ENCODE assay signal across 1 cellular context in the genomic region with DNA sequence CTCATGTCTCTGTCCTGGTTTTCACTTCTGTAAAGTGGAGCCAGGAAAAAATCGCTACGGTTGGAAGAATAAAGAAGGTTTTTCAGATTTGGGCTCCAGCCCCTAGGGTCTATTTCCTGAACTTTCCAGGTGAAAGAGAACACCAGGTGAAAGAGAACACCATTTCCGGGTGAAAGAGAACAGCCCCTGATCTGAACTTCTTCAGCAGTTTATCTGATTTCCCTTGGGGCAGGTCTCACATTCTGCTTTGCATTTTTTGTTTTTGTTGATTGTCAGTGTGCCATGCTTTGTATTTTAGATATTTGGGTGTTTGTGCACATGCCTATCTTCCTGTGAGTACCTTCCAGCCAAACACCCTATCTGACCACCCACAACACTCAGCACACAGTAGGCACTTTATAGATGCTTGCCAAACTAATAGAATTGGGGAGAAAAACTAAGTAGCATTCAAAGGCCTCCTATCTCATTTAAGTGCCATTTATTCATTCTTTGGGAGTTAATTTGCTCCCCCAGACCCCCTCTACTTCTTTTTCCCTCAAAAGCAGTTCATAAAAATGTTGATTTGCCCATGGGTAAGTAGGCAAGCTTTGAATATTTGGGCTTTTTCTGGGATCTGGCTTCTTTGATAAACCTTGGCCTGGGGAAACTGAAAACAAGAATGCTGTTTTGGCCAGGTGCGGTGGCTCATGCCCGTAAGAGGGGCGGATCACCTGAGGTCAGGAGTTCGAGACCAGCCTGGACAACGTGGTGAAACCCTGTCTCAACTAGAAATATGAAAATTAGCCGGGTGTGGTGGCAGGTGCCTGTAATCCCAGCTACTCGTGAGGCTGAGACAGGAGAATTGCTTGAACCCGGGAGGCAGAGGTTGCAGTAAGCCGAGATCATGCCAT.
TF ChIP-seq lines count a peak whose summit lies in the region.

No MANE protein-coding gene starts in this region.

TF ChIP-seq in endothelial cell of umbilical vein, 7 proteins besides CTCF, POLR2A, EP300 and RAD21:
- TF ChIP-seq, protein P1, sequence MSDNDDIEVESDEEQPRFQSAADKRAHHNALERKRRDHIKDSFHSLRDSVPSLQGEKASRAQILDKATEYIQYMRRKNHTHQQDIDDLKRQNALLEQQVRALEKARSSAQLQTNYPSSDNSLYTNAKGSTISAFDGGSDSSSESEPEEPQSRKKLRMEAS (IDR thresholded peaks at IDR 0.05; ENCODE audit: insufficient read depth, insufficient read length), result no peak
- TF ChIP-seq MYC (IDR thresholded peaks at IDR 0.05; ENCODE audit: low read depth, low read length) (no peak), FOS (IDR thresholded peaks at IDR 0.05; ENCODE audit: borderline replicate concordance, insufficient read depth, low read length) (no peak), GATA2 (IDR thresholded peaks at IDR 0.05; ENCODE audit: insufficient read depth, insufficient read length, low read depth, low read length) (no peak), EZH2 (IDR thresholded peaks at IDR 0.05; ENCODE audit: borderline replicate concordance, low read depth, low read length, severe bottlenecking) (no peak), JUN (IDR thresholded peaks at IDR 0.05; ENCODE audit: borderline replicate concordance, insufficient read depth, insufficient read length, low read depth) (no peak), POLR2AphosphoS5 (IDR thresholded peaks at IDR 0.05; ENCODE audit: insufficient read depth, low read depth, low read length) (no peak)
